8 cellular contexts compared by ENCODE assay signal in genomic region chr6:116572162-116572561, GRCh38. TPM values are rescaled to one million over a fixed set of nuclear protein-coding genes. Genes with fewer than 3 reads are reported as not detected.
DNase-seq lines count a peak whose midpoint lies in the region; ATAC-seq and TF ChIP-seq lines count a peak whose summit lies in the region.

No MANE protein-coding gene starts in this region.

- no peaks in the 10 kb centered on the region for H3K9me3 ChIP-seq in trophoblast cell (ENCODE audit: insufficient read depth, low read depth, low read length)

- H3K4me2 ChIP-seq in KMS-11 = peak overlapping the region; percentile 88
- H3K4me2 ChIP-seq in trophoblast cell (ENCODE audit: low read length) = peak overlapping the region; percentile 91

- no peak overlapping the region for H4K8ac ChIP-seq in trophoblast cell (ENCODE audit: low read depth, low read length)

- H3K27ac ChIP-seq in KMS-11 = peak overlapping the region; percentile 71; the same call in 1 of the 2 replicates
- H3K27ac ChIP-seq in trophoblast cell (ENCODE audit: low read depth, low read length) = no peak overlapping the region

- H2AFZ ChIP-seq in KMS-11 (ENCODE audit: low read depth) (no peak overlapping the region), trophoblast cell (ENCODE audit: insufficient read depth, low read length, poor library complexity) (no peak overlapping the region)

- CTCF ChIA-PET in activated CD4-positive, alpha-beta memory T cell treated with anti-CD3 and anti-CD28 coated beads, Interleukin-2, amount 10 ng/mL, durations not matched to agents 7 days and 5 days (lab: Charles Lee) = interaction anchor here (1.4 to 2.9 kb wide), 7 partner anchors 9 to 318 kb away, joined by 5 to 19 read pairs (median 9); partner anchors contain the start of genes TSPYL1, TSPYL4 and ZUP1

- no peak overlapping the region for H2BK12ac ChIP-seq in trophoblast cell (ENCODE audit: low read length)

- no peak overlapping the region for H3K18ac ChIP-seq in trophoblast cell (ENCODE audit: low read length)

- ATAC-seq in Right ventricle myocardium superior (ENCODE audit: poor library complexity) (peak; percentile 48), GM21619 (IDR thresholded peaks at IDR 0.05; ENCODE audit: unreplicated experiment) (no peak)

- H2BK120ac ChIP-seq in trophoblast cell (ENCODE audit: insufficient read depth, low read length, poor library complexity) = no peak overlapping the region

- peak overlapping the region; percentile 88 for H3K27ac Mint-ChIP-seq in activated CD4-positive, alpha-beta memory T cell treated with anti-CD3 and anti-CD28 coated beads, Interleukin-2, amount 10 ng/mL, durations not matched to agents 7 days and 5 days

- no peak for TF ChIP-seq CTCF in KMS-11 (conservative IDR thresholded peaks at IDR 0.05; ENCODE audit: low read depth, low read length)

- no peaks in the 10 kb centered on the region for H3K9me3 Mint-ChIP-seq in activated CD4-positive, alpha-beta memory T cell treated with anti-CD3 and anti-CD28 coated beads, Interleukin-2, amount 10 ng/mL, durations not matched to agents 7 days and 5 days

- peaks cover 17% of the 10 kb centered on the region for H3K36me3 Mint-ChIP-seq in activated CD4-positive, alpha-beta memory T cell treated with anti-CD3 and anti-CD28 coated beads, Interleukin-2, amount 10 ng/mL, durations not matched to agents 7 days and 5 days (ENCODE audit: low read depth)

- H3K4me3 ChIP-seq in KMS-11 (IDR thresholded peaks at IDR 0.05; ENCODE audit: insufficient read depth, low read depth, low read length) (no peak overlapping the region), trophoblast cell (ENCODE audit: low read depth, low read length) (peak overlapping the region; percentile 70)

- H3K79me1 ChIP-seq in trophoblast cell (ENCODE audit: low read length) = peaks cover 8% of the 10 kb centered on the region

- H3K4me1 Mint-ChIP-seq in activated CD4-positive, alpha-beta memory T cell treated with anti-CD3 and anti-CD28 coated beads, Interleukin-2, amount 10 ng/mL, durations not matched to agents 7 days and 5 days = peaks cover 53% of the 10 kb centered on the region

- no peaks in the 10 kb centered on the region for H3K36me3 ChIP-seq in KMS-11 (ENCODE audit: insufficient read depth)
- peaks cover 3 to 4% of the 10 kb centered on the region in 2 experiments for H3K36me3 ChIP-seq in trophoblast cell (ENCODE audit: control insufficient read depth in 1 of 2, insufficient read depth in 2 of 2, low read length in 2 of 2)

- H2AK5ac ChIP-seq in trophoblast cell (ENCODE audit: low read length) = no peak overlapping the region

- no peak overlapping the region for H4K12ac ChIP-seq in trophoblast cell (ENCODE audit: low read depth, low read length)

- peaks cover 20% of the 10 kb centered on the region for H3K4me1 ChIP-seq in KMS-11 (ENCODE audit: low read depth, poor library complexity, severe bottlenecking)
- H3K4me1 ChIP-seq in trophoblast cell (ENCODE audit: control insufficient read depth in 1 of 2, insufficient read depth in 2 of 2, low read length in 2 of 2) = peaks cover 2% of the 10 kb centered on the region in 2 experiments

- DNase-seq in ELF-1 (ENCODE audit: low read depth, low spot score) (peak; percentile 20), Right ventricle myocardium superior (peak; percentile 42), trophoblast cell (peak in 1 of 2 donors; percentile 27), NOMO-1 treated with DMSO at 0.1 percent for 48 hours (lab: John Stamatoyannopoulos, UW; ENCODE audit: unreplicated experiment) (no peak), NCI-H345 (lab: John Stamatoyannopoulos, UW) (no peak)
- no peak for DNase-seq in activated CD4-positive, alpha-beta memory T cell treated with anti-CD3 and anti-CD28 coated beads, Interleukin-2, amount 10 ng/mL, durations not matched to agents 7 days and 5 days

- H3K4ac ChIP-seq in trophoblast cell (ENCODE audit: low read depth, low read length) = peak overlapping the region; percentile 30

- intact Hi-C loops in Right ventricle myocardium superior (cut with DNase I) = no loop called here

- POLR2A ChIA-PET in activated CD4-positive, alpha-beta memory T cell treated with anti-CD3 and anti-CD28 coated beads, Interleukin-2, amount 10 ng/mL, durations not matched to agents 7 days and 5 days (lab: Charles Lee) = interaction anchor here (0.6 to 3.5 kb wide), 17 partner anchors 8 to 471 kb away, joined by 3 to 55 read pairs (median 6); partner anchors contain the start of genes KPNA5, NT5DC1, TSPYL1 and TSPYL4

- no peaks in the 10 kb centered on the region for H3K27me3 Mint-ChIP-seq in activated CD4-positive, alpha-beta memory T cell treated with anti-CD3 and anti-CD28 coated beads, Interleukin-2, amount 10 ng/mL, durations not matched to agents 7 days and 5 days

- H3K27me3 ChIP-seq in KMS-11 (ENCODE audit: insufficient read depth, low read depth) = no peaks in the 10 kb centered on the region
- H3K27me3 ChIP-seq in trophoblast cell (ENCODE audit: insufficient read depth, low read length) = no peaks in the 10 kb centered on the region

- no CpG with 5 or more reads among the region's 7 CpGs for WGBS in trophoblast cell (ENCODE audit: extremely low coverage, insufficient coverage, insufficient read length)

- H3K4me3 Mint-ChIP-seq in activated CD4-positive, alpha-beta memory T cell treated with anti-CD3 and anti-CD28 coated beads, Interleukin-2, amount 10 ng/mL, durations not matched to agents 7 days and 5 days = peak overlapping the region; percentile 92

- no peak overlapping the region for H3K14ac ChIP-seq in trophoblast cell (ENCODE audit: low read length)

- H3K79me2 ChIP-seq in KMS-11 (ENCODE audit: insufficient read depth, low read depth) = peaks cover 35% of the 10 kb centered on the region
- peaks cover 9% of the 10 kb centered on the region for H3K79me2 ChIP-seq in trophoblast cell (ENCODE audit: control insufficient read depth, insufficient read depth, low read length, poor library complexity)

- no peak overlapping the region for H2BK5ac ChIP-seq in trophoblast cell (ENCODE audit: low read depth, low read length, poor library complexity)

- H3K23ac ChIP-seq in trophoblast cell (ENCODE audit: low read length) = no peak overlapping the region

- peak overlapping the region; percentile 74; the same call in 1 of the 2 replicates for H3K9ac ChIP-seq in KMS-11
- peak overlapping the region; percentile 77 for H3K9ac ChIP-seq in trophoblast cell (ENCODE audit: low read length)

- no peaks in the 10 kb centered on the region for H4K20me1 ChIP-seq in KMS-11 (ENCODE audit: insufficient read depth)

- H4K91ac ChIP-seq in trophoblast cell (ENCODE audit: low read depth, low read length) = no peak overlapping the region

RNA-seq across cellular contexts. Expression of gene RWDD1, which starts 0.9 kb away (rescaled TPM):
- total RNA-seq in activated CD4-positive, alpha-beta memory T cell treated with anti-CD3 and anti-CD28 coated beads, Interleukin-2, amount 10 ng/mL, durations not matched to agents 7 days and 5 days = 10 to 100 TPM; 37.8 to 39.5 TPM
- total RNA-seq in Right ventricle myocardium superior = 65.2 TPM
- polyA plus RNA-seq in trophoblast cell (2013) = 80.6 and 86.1 TPM in 2 replicates

RNA-seq across cellular contexts. Expression of gene CALHM4, which starts 18.6 kb away (rescaled TPM):
- total RNA-seq in activated CD4-positive, alpha-beta memory T cell treated with anti-CD3 and anti-CD28 coated beads, Interleukin-2, amount 10 ng/mL, durations not matched to agents 7 days and 5 days = not detected
- total RNA-seq in Right ventricle myocardium superior = not detected
- polyA plus RNA-seq in trophoblast cell (2013) = 0.05 and 0.08 TPM in 2 replicates

RNA-seq across cellular contexts. Expression of gene TRAPPC3L, which starts 26.7 kb away (rescaled TPM):
- not detected for total RNA-seq in activated CD4-positive, alpha-beta memory T cell treated with anti-CD3 and anti-CD28 coated beads, Interleukin-2, amount 10 ng/mL, durations not matched to agents 7 days and 5 days
- total RNA-seq in Right ventricle myocardium superior = 0.11 TPM
- polyA plus RNA-seq in trophoblast cell (2013) = not detected in 2 replicates

RNA-seq across cellular contexts. Expression of gene RSPH4A, which starts 44.1 kb away (rescaled TPM):
- under 1 TPM; 0.10 to 0.15 TPM for total RNA-seq in activated CD4-positive, alpha-beta memory T cell treated with anti-CD3 and anti-CD28 coated beads, Interleukin-2, amount 10 ng/mL, durations not matched to agents 7 days and 5 days
- total RNA-seq in Right ventricle myocardium superior = not detected
- polyA plus RNA-seq in trophoblast cell (2013) = 0.07 and 0.11 TPM in 2 replicates

Comparison
In these comparisons a context has a peak if more than half of its experiments do, and no peak if none do; other contexts are left out.
1. DNase-seq: peak in ELF-1 (single experiment) and Right ventricle myocardium superior (single experiment); none in activated CD4-positive, alpha-beta memory T cell treated with anti-CD3 and anti-CD28 coated beads, Interleukin-2, amount 10 ng/mL, durations not matched to agents 7 days and 5 days (single experiment), NOMO-1 treated with DMSO at 0.1 percent for 48 hours (single experiment) and NCI-H345 (single experiment).